25 cellular contexts compared by ENCODE assay signal in the genomic region with DNA sequence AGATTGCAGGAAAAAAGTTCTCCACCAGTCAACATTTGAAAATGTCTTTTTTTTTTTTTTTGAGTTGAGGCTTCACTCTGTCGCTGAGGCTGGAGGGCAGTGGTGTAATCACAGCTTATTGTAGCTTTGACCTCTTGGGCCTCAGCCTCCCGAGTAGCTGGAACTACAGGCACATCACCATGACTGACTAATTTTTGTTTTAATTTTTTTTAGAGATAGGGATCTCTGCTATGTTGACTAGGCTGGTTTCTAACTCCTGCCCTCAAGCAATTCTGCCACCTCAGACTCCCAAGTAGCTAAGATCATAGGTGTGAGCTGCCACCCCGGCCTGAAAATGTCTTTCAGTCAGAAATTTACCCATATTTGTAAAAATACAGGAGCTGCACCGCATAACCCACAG. TPM values are rescaled to one million over a fixed set of nuclear protein-coding genes. Genes with fewer than 3 reads are reported as not detected.
DNase-seq lines count a peak whose midpoint lies in the region; ATAC-seq and TF ChIP-seq lines count a peak whose summit lies in the region.
"Had no signal": no experiment of that assay in that cellular context is flagged by ENCODE, and none has a peak within 500 bp of the region (broad histone marks: within the 10 kb centered on the region; RNA-seq: fewer than 3 reads in every experiment).

No MANE protein-coding gene starts in this region.

- no peaks in the 10 kb centered on the region for H3K27me3 ChIP-seq in trophoblast cell (ENCODE audit: insufficient read depth, low read length)
- no peaks in the 10 kb centered on the region for H3K27me3 ChIP-seq in testis
- H3K27me3 ChIP-seq in BE2C, result no peaks in the 10 kb centered on the region
- H3K27me3 ChIP-seq: adrenal gland, BLaER1, breast epithelium, colonic mucosa, esophagus muscularis mucosa, gastroesophageal sphincter, upper lobe of right lung had no signal

- H4K91ac ChIP-seq in trophoblast cell (ENCODE audit: low read depth, low read length), result no peak overlapping the region

- peaks cover 17 to 31% of the 10 kb centered on the region in 2 experiments for H3K4me1 ChIP-seq in trophoblast cell (ENCODE audit: control insufficient read depth in 1 of 2, insufficient read depth in 2 of 2, low read length in 2 of 2)
- no peaks in the 10 kb centered on the region for H3K4me1 ChIP-seq in testis
- no peaks in the 10 kb centered on the region for H3K4me1 ChIP-seq in BE2C
- H3K4me1 ChIP-seq: adrenal gland, breast epithelium, colonic mucosa, gastroesophageal sphincter, prostate gland, upper lobe of right lung had no signal

- no peak overlapping the region for H4K8ac ChIP-seq in trophoblast cell (ENCODE audit: low read depth, low read length)

- peak; percentile 15 for DNase-seq in ELF-1 (ENCODE audit: low read depth, low spot score)
- peak; percentile 74 for DNase-seq in RPMI7951 (ENCODE audit: low read depth)
- peak; percentile 23 to 54 for DNase-seq in erythroblast (lab: John Stamatoyannopoulos, UW)
- peak; percentile 90 to 96 for DNase-seq in trophoblast cell
- DNase-seq in SHP77 treated with DMSO at 0.1 percent for 48 hours (lab: John Stamatoyannopoulos, UW), result no peak
- DNase-seq in testis, result no peak
- no peak for DNase-seq in BE2C
- DNase-seq: activated gamma-delta T cell treated with Interleukin-2 at 50 U/mL for 16 hours; adrenal gland; colonic mucosa; COR-L47; DMS79 treated with DMSO at 0.1 percent for 48 hours; effector memory CD4-positive, alpha-beta T cell; hypothalamus; MM.1S; NCI-H510A treated with DMSO at 0.1 percent for 48 hours; stimulated activated CD8-positive, alpha-beta memory T cell treated with anti-CD3 and anti-CD28 coated beads, Interleukin-4, amount 100 ng/mL, for 48 hours; upper lobe of right lung had no signal

- no peak overlapping the region for H3K9ac ChIP-seq in trophoblast cell (ENCODE audit: low read length)
- H3K9ac ChIP-seq: BLaER1 had no signal

- no peak overlapping the region for H3K18ac ChIP-seq in trophoblast cell (ENCODE audit: low read length)

- H3K27ac ChIP-seq in trophoblast cell (ENCODE audit: low read depth, low read length) (peak overlapping the region; percentile 86), testis (no peak overlapping the region)
- H3K27ac ChIP-seq: adrenal gland, BLaER1, colonic mucosa, esophagus muscularis mucosa, gastroesophageal sphincter, prostate gland, upper lobe of right lung had no signal

- TF ChIP-seq CTCF in testis (IDR thresholded peaks at IDR 0.05) (no peak), BE2C (IDR thresholded peaks at IDR 0.05; ENCODE audit: low read depth, low read length) (no peak)

- no peak overlapping the region for H3K4ac ChIP-seq in trophoblast cell (ENCODE audit: low read depth, low read length)

- intact Hi-C loops in testis (cut with DNase I; ENCODE audit: low total_unique reads), result no loop called here

- H2AK5ac ChIP-seq in trophoblast cell (ENCODE audit: low read length), result no peak overlapping the region

- H3K79me1 ChIP-seq in trophoblast cell (ENCODE audit: low read length), result peaks cover 10% of the 10 kb centered on the region

- H3K9me3 ChIP-seq in trophoblast cell (ENCODE audit: insufficient read depth, low read depth, low read length) (no peaks in the 10 kb centered on the region), testis (no peaks in the 10 kb centered on the region), BE2C (no peaks in the 10 kb centered on the region)
- H3K9me3 ChIP-seq: adrenal gland, BLaER1, breast epithelium, colonic mucosa, esophagus muscularis mucosa, gastroesophageal sphincter, prostate gland, upper lobe of right lung had no signal

- H3K4me2 ChIP-seq in trophoblast cell (ENCODE audit: low read length), result peak overlapping the region; percentile 9
- H3K4me2 ChIP-seq: BLaER1 had no signal

- H3K14ac ChIP-seq in trophoblast cell (ENCODE audit: low read length), result no peak overlapping the region

- H3K79me2 ChIP-seq in trophoblast cell (ENCODE audit: control insufficient read depth, insufficient read depth, low read length, poor library complexity), result peaks cover 4% of the 10 kb centered on the region

- TF ChIP-seq POLR2A in erythroblast (IDR thresholded peaks at IDR 0.05; ENCODE audit: low read length), result no peak
- TF ChIP-seq POLR2A in testis (IDR thresholded peaks at IDR 0.05), result no peak

- no peak overlapping the region for H2BK120ac ChIP-seq in trophoblast cell (ENCODE audit: insufficient read depth, low read length, poor library complexity)

- no peak overlapping the region for H2BK5ac ChIP-seq in trophoblast cell (ENCODE audit: low read depth, low read length, poor library complexity)

- H3K4me3 ChIP-seq in trophoblast cell (ENCODE audit: low read depth, low read length) (no peak overlapping the region), testis (no peak overlapping the region), BE2C (ENCODE audit: low read depth, low read length) (no peak overlapping the region)
- H3K4me3 ChIP-seq: adrenal gland, BLaER1, breast epithelium, colonic mucosa, esophagus muscularis mucosa, gastroesophageal sphincter, prostate gland, upper lobe of right lung had no signal

- no peak for ATAC-seq in GM18519 (IDR thresholded peaks at IDR 0.05; ENCODE audit: low FRiP score, unreplicated experiment)
- ATAC-seq: gastroesophageal sphincter, HCT116, upper lobe of right lung had no signal

- no peak overlapping the region for H2AFZ ChIP-seq in trophoblast cell (ENCODE audit: insufficient read depth, low read length, poor library complexity)

- no CpG with 5 or more reads among the region's 4 CpGs for WGBS in trophoblast cell (ENCODE audit: extremely low coverage, insufficient coverage, insufficient read length)
- WGBS in testis, 2 donors, result 84 to 89% methylated on average over 4 of the region's 4 CpGs

- H4K12ac ChIP-seq in trophoblast cell (ENCODE audit: low read depth, low read length), result no peak overlapping the region

- H3K36me3 ChIP-seq in trophoblast cell (ENCODE audit: control insufficient read depth in 1 of 2, insufficient read depth in 2 of 2, low read length in 2 of 2), result no peaks in the 10 kb centered on the region
- H3K36me3 ChIP-seq in testis (ENCODE audit: low read depth, missing control alignments), result no peaks in the 10 kb centered on the region
- no peaks in the 10 kb centered on the region for H3K36me3 ChIP-seq in BE2C
- H3K36me3 ChIP-seq: adrenal gland, BLaER1, breast epithelium, colonic mucosa, esophagus muscularis mucosa, gastroesophageal sphincter, prostate gland, upper lobe of right lung had no signal

- no peak overlapping the region for H3K23ac ChIP-seq in trophoblast cell (ENCODE audit: low read length)

- H2BK12ac ChIP-seq in trophoblast cell (ENCODE audit: low read length), result no peak overlapping the region

RNA-seq across cellular contexts. Expression of a gene that starts 30.6 kb away (rescaled TPM):
- total RNA-seq in RPMI7951 (2014; rRNA removed; shearing (Covaris generic)), result 21.3 and 26.2 TPM in 2 replicates
- 14.7 and 15.2 TPM in 2 replicates for polyA plus RNA-seq in trophoblast cell (2013)
- 10 to 100 TPM; 50.3 to 50.9 TPM for total RNA-seq in testis
- 20.2 TPM for polyA plus RNA-seq in testis (ENCODE audit: insufficient read depth, low read depth, low replicate concordance)
- 11.6 TPM for polyA plus RNA-seq in BE2C (2012; ENCODE audit: insufficient read depth, insufficient read length, low read depth)

Comparison
In these comparisons a context has a peak if more than half of its experiments do, and no peak if none do; other contexts are left out.
1. DNase-seq: peak in ELF-1 (single experiment), RPMI7951 (single experiment), erythroblast (2 of 2) and trophoblast cell (2 of 2); none in SHP77 treated with DMSO at 0.1 percent for 48 hours (single experiment), testis (single experiment) and BE2C (single experiment).